In genomic region chr4:163892417-163892816, GRCh38 we compare ENCODE assay signal across 30 cellular contexts.
"Had no signal": no experiment of that assay in that cellular context is flagged by ENCODE, and none has a peak within 500 bp of the region (broad histone marks: within the 10 kb centered on the region; RNA-seq: fewer than 3 reads in every experiment).

No MANE protein-coding gene starts in this region.

- H3K36me3 Mint-ChIP-seq: activated naive CD8-positive, alpha-beta T cell treated with anti-CD3 and anti-CD28 coated beads for 36 hours; T-cell had no signal

- DNase-seq: activated CD4-positive, alpha-beta memory T cell treated with anti-CD3 and anti-CD28 coated beads, Interleukin-2, amount 10 ng/mL, durations not matched to agents 7 days and 5 days; activated CD4-positive, alpha-beta T cell treated with anti-CD3 and anti-CD28 coated beads for 1 hour; activated CD4-positive, alpha-beta T cell treated with anti-CD3 and anti-CD28 coated beads for 4 hours; activated CD4-positive, alpha-beta T cell treated with anti-CD3 and anti-CD28 coated beads, Interleukin-2, amount 10 ng/mL, durations not matched to agents 7 days and 5 days; activated CD4-positive, alpha-beta T cell treated with anti-CD3 and anti-CD28 coated beads, Interleukin-2, amount 50 U/mL, for 4 hours; activated CD8-positive, alpha-beta memory T cell treated with anti-CD3 and anti-CD28 coated beads, Interleukin-2, amount 50 U/mL, for 48 hours; activated gamma-delta T cell; activated naive CD4-positive, alpha-beta T cell treated with anti-CD3 and anti-CD28 coated beads, Interleukin-2, amount 50 U/mL, for 16 hours; activated naive CD4-positive, alpha-beta T cell treated with Interleukin-2 at 50 U/mL for 16 hours; activated naive CD8-positive, alpha-beta T cell treated with anti-CD3 and anti-CD28 coated beads for 36 hours; activated naive CD8-positive, alpha-beta T cell treated with anti-CD3 and anti-CD28 coated beads, Interleukin-2, amount 50 U/mL, for 24 hours; activated T-cell treated with anti-CD3 and anti-CD28 coated beads for 4 hours; activated T-cell treated with anti-CD3 and anti-CD28 coated beads, Interleukin-2, amount 50 U/mL, for 24 hours; activated T-cell treated with anti-CD3 and anti-CD28 coated beads, Interleukin-2, amount 50 U/mL, for 72 hours; adrenal gland; amygdala; aorta; body of pancreas; caudate nucleus; colonic mucosa; effector CD8-positive, alpha-beta T cell; foreskin fibroblast; gastrocnemius medialis; glutamatergic neuron; heart left ventricle; T-cell; T-helper 17 cell; T1000 had no signal

- H3K27me3 Mint-ChIP-seq: activated CD4-positive, alpha-beta memory T cell treated with anti-CD3 and anti-CD28 coated beads, Interleukin-2, amount 10 ng/mL, durations not matched to agents 7 days and 5 days; activated CD4-positive, alpha-beta T cell treated with anti-CD3 and anti-CD28 coated beads, Interleukin-2, amount 10 ng/mL, durations not matched to agents 7 days and 5 days; activated naive CD8-positive, alpha-beta T cell treated with anti-CD3 and anti-CD28 coated beads, Interleukin-2, amount 50 U/mL, for 24 hours; T-cell had no signal

- H3K9me3 Mint-ChIP-seq: activated CD4-positive, alpha-beta T cell treated with anti-CD3 and anti-CD28 coated beads, Interleukin-2, amount 10 ng/mL, durations not matched to agents 7 days and 5 days; activated T-cell treated with anti-CD3 and anti-CD28 coated beads, Interleukin-2, amount 50 U/mL, for 24 hours; T-cell; T-helper 2 cell treated with Interferon-gamma antibody and Interleukin-4, amounts not matched to agents 5 μg/mL and 100 μg/mL, for 36 hours had no signal

- ATAC-seq: activated naive CD8-positive, alpha-beta T cell treated with anti-CD3 and anti-CD28 coated beads, Interleukin-2, amount 50 U/mL, for 24 hours; activated T-cell treated with anti-CD3 and anti-CD28 coated beads, Interleukin-2, amount 50 U/mL, for 72 hours; body of pancreas; esophagus mucosa; gastrocnemius medialis; heart left ventricle; T-cell; T-helper 17 cell had no signal

- H3K27ac Mint-ChIP-seq: activated CD4-positive, alpha-beta memory T cell treated with anti-CD3 and anti-CD28 coated beads, Interleukin-2, amount 10 ng/mL, durations not matched to agents 7 days and 5 days; activated CD4-positive, alpha-beta T cell treated with anti-CD3 and anti-CD28 coated beads, Interleukin-2, amount 10 ng/mL, durations not matched to agents 7 days and 5 days; activated naive CD8-positive, alpha-beta T cell treated with anti-CD3 and anti-CD28 coated beads for 36 hours; activated naive CD8-positive, alpha-beta T cell treated with anti-CD3 and anti-CD28 coated beads, Interleukin-2, amount 50 U/mL, for 24 hours; activated T-cell treated with anti-CD3 and anti-CD28 coated beads, Interleukin-2, amount 50 U/mL, for 24 hours; activated T-cell treated with anti-CD3 and anti-CD28 coated beads, Interleukin-2, amount 50 U/mL, for 72 hours; T-cell; T-helper 17 cell; T-helper 2 cell treated with Interferon-gamma antibody and Interleukin-4, amounts not matched to agents 5 μg/mL and 100 μg/mL, for 36 hours had no signal

- H3K4me3 Mint-ChIP-seq: activated CD4-positive, alpha-beta memory T cell treated with anti-CD3 and anti-CD28 coated beads, Interleukin-2, amount 10 ng/mL, durations not matched to agents 7 days and 5 days; activated CD4-positive, alpha-beta T cell treated with anti-CD3 and anti-CD28 coated beads, Interleukin-2, amount 10 ng/mL, durations not matched to agents 7 days and 5 days; activated naive CD8-positive, alpha-beta T cell treated with anti-CD3 and anti-CD28 coated beads for 36 hours; activated naive CD8-positive, alpha-beta T cell treated with anti-CD3 and anti-CD28 coated beads, Interleukin-2, amount 50 U/mL, for 24 hours; activated T-cell treated with anti-CD3 and anti-CD28 coated beads, Interleukin-2, amount 50 U/mL, for 24 hours; activated T-cell treated with anti-CD3 and anti-CD28 coated beads, Interleukin-2, amount 50 U/mL, for 72 hours; T-cell; T-helper 17 cell; T-helper 2 cell treated with Interferon-gamma antibody and Interleukin-4, amounts not matched to agents 5 μg/mL and 100 μg/mL, for 36 hours had no signal
